Comparison of ENCODE assay signal across 8 cellular contexts in the genomic region with DNA sequence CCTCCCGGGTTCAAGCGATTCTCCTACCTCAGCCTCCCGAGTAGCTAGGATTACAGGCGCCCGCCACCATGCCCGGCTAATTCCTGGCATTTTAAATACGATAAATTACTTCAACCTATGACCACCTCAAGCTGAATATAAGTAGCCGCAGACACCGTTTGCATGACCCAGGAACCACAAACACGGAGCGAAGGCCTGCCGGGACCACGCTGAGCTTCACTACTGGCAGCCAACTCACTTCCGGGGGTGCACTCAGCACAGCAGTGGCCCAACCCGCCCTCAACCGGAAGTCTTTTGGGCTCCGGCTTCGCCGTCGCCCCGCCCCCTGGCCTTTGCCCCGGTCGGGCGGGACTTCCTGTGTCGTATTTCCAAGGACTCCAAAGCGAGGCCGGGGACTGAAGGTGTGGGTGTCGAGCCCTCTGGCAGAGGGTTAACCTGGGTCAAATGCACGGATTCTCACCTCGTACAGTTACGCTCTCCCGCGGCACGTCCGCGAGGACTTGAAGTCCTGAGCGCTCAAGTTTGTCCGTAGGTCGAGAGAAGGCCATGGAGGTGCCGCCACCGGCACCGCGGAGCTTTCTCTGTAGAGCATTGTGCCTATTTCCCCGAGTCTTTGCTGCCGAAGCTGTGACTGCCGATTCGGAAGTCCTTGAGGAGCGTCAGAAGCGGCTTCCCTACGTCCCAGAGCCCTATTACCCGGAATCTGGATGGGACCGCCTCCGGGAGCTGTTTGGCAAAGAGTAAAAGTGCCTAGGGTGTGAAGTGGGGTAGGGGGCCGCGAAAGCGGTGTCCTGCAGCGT. TPM values are rescaled to one million over a fixed set of nuclear protein-coding genes. Genes with fewer than 3 reads are reported as not detected.
DNase-seq lines count a peak whose midpoint lies in the region; ATAC-seq and TF ChIP-seq lines count a peak whose summit lies in the region.

A gene with protein sequence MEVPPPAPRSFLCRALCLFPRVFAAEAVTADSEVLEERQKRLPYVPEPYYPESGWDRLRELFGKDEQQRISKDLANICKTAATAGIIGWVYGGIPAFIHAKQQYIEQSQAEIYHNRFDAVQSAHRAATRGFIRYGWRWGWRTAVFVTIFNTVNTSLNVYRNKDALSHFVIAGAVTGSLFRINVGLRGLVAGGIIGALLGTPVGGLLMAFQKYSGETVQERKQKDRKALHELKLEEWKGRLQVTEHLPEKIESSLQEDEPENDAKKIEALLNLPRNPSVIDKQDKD (plus strand): TSS at position 360 of the 800 bp plus-strand sequence. CDS start 187 bp downstream, at position 547.

- H3K36me3 ChIP-seq in liver (ENCODE audit: control insufficient read depth in 4 of 4, insufficient read depth in 3 of 4, low read depth in 1 of 4, low read length in 3 of 4) = peaks cover 0 to 2% (median under 1%) of the 10 kb centered on the region in 4 donors

- WGBS in liver = under 1% methylated on average over 57 of the region's 57 CpGs

- H3K4me1 ChIP-seq in liver (ENCODE audit: control insufficient read depth in 4 of 4, insufficient read depth in 4 of 4, low read length in 3 of 4) = peaks cover 2 to 34% (median 22%) of the 10 kb centered on the region in 4 donors

- H3K36me3 Mint-ChIP-seq in activated CD4-positive, alpha-beta memory T cell treated with anti-CD3 and anti-CD28 coated beads for 36 hours = peaks cover 5% of the 10 kb centered on the region

- peak in 1 of 2 donors; percentile 49 for TF ChIP-seq RAD21 in liver (IDR thresholded peaks at IDR 0.05)

- POLR2A ChIA-PET in activated CD4-positive, alpha-beta memory T cell treated with anti-CD3 and anti-CD28 coated beads for 36 hours (lab: Charles Lee) = interaction anchor here (0.6 to 4.0 kb wide), 10 partner anchors 10 to 182 kb away, joined by 3 to 42 read pairs (median 6); a partner anchor contains a TSS

- H3K4me3 ChIP-seq in dorsolateral prefrontal cortex (peak within 1 kb of the TSS; percentile 66 to 100 (median 95)), liver (ENCODE audit: low read depth in 1 of 3, low read length in 3 of 3) (peak within 1 kb of the TSS; percentile 79 to 100 (median 92))

- H3K9me3 ChIP-seq in liver (ENCODE audit: control insufficient read depth in 4 of 4, low read length in 3 of 4) = no peaks in the 10 kb centered on the region

- H3K27me3 Mint-ChIP-seq in activated CD4-positive, alpha-beta memory T cell treated with anti-CD3 and anti-CD28 coated beads for 36 hours = no peaks in the 10 kb centered on the region

- no peaks in the 10 kb centered on the region for H3K9me3 Mint-ChIP-seq in activated CD4-positive, alpha-beta memory T cell treated with anti-CD3 and anti-CD28 coated beads for 36 hours

- H3K27me3 ChIP-seq in dorsolateral prefrontal cortex = no peaks in the 10 kb centered on the region
- H3K27me3 ChIP-seq in liver (ENCODE audit: control insufficient read depth in 4 of 4, insufficient read depth in 4 of 4, low read length in 3 of 4) = no peaks in the 10 kb centered on the region

- TF ChIP-seq CTCF in dorsolateral prefrontal cortex (IDR thresholded peaks at IDR 0.05 in 54 of 56, conservative IDR thresholded peaks at IDR 0.05 in 2 of 56; ENCODE audit: low read depth in 1 of 56, partially characterized antibody in 56 of 56) (peak in 25 of 56 donors; percentile 7 to 50 (median 24)), liver (IDR thresholded peaks at IDR 0.05; ENCODE audit: low read depth, low read length, missing input control) (no peak)

- H3K4me1 Mint-ChIP-seq in activated CD4-positive, alpha-beta memory T cell treated with anti-CD3 and anti-CD28 coated beads for 36 hours (ENCODE audit: low read depth) = peaks cover 29% of the 10 kb centered on the region

- intact Hi-C loops in activated CD4-positive, alpha-beta memory T cell treated with anti-CD3 and anti-CD28 coated beads for 36 hours (cut with micrococcal nuclease) = loop anchor here (1.0 to 10.0 kb wide), 8 partner anchors 29 to 850 kb away; a partner anchor contains a TSS
- intact Hi-C loops in dorsolateral prefrontal cortex (cut with DNase I) = loop anchor here (1.0 to 2.0 kb wide), 4 partner anchors 30 to 179 kb away; a partner anchor contains a TSS

- ATAC-seq in GM19438 (IDR thresholded peaks at IDR 0.05; ENCODE audit: low read depth, unreplicated experiment) = peak; percentile 98
- ATAC-seq in HG03575 (IDR thresholded peaks at IDR 0.05; ENCODE audit: extremely low read depth, insufficient number of reproducible peaks, low FRiP score, unreplicated experiment) = peak; percentile 83

- DNase-seq in CD1c-positive myeloid dendritic cell (ENCODE audit: extremely low spot score) (peak; percentile 99), NCI-H82 treated with DMSO at 0.1 percent for 48 hours (lab: John Stamatoyannopoulos, UW; ENCODE audit: unreplicated experiment) (peak; percentile 95), dorsolateral prefrontal cortex (peak; percentile 95 to 99 (median 98))
- peak; percentile 98 for DNase-seq in activated CD4-positive, alpha-beta memory T cell treated with anti-CD3 and anti-CD28 coated beads for 36 hours
- DNase-seq in stimulated activated CD4-positive, alpha-beta T cell treated with anti-CD3 and anti-CD28 coated beads, Interleukin-4, amount 100 ng/mL, for 24 hours = peak; percentile 98

- peak within 1 kb of the TSS; percentile 96 for H3K27ac Mint-ChIP-seq in activated CD4-positive, alpha-beta memory T cell treated with anti-CD3 and anti-CD28 coated beads for 36 hours

- CTCF ChIA-PET in activated CD4-positive, alpha-beta memory T cell treated with anti-CD3 and anti-CD28 coated beads for 36 hours (lab: Charles Lee) = interaction anchor here (0.6 to 1.3 kb wide), 8 partner anchors 9 to 320 kb away, joined by 3 to 4 read pairs (median 3); a partner anchor contains a TSS

- peak within 1 kb of the TSS; percentile 98 for H3K4me3 Mint-ChIP-seq in activated CD4-positive, alpha-beta memory T cell treated with anti-CD3 and anti-CD28 coated beads for 36 hours

- peak within 1 kb of the TSS; percentile 95 to 100 for H3K9ac ChIP-seq in liver (ENCODE audit: low read depth in 1 of 2, low read length in 2 of 2)

- H3K27ac ChIP-seq in dorsolateral prefrontal cortex = peak within 1 kb of the TSS in 58 of 59 donors; percentile 23 to 93 (median 82)
- H3K27ac ChIP-seq in liver (ENCODE audit: low read depth in 1 of 2, low read length in 2 of 2) = peak within 1 kb of the TSS; percentile 90 to 98

TF ChIP-seq in liver, 16 proteins besides CTCF, POLR2A, EP300 and RAD21 (continues in another document):
- TF ChIP-seq GABPA (IDR thresholded peaks at IDR 0.05 in 1 of 2, conservative IDR thresholded peaks at IDR 0.05 in 1 of 2) = peak; percentile 95 to 99
- TF ChIP-seq NR2F2 (IDR thresholded peaks at IDR 0.05) = peak; percentile 99
- peak; percentile 85 to 95 for TF ChIP-seq RXRA (IDR thresholded peaks at IDR 0.05)
- TF ChIP-seq, protein P1, sequence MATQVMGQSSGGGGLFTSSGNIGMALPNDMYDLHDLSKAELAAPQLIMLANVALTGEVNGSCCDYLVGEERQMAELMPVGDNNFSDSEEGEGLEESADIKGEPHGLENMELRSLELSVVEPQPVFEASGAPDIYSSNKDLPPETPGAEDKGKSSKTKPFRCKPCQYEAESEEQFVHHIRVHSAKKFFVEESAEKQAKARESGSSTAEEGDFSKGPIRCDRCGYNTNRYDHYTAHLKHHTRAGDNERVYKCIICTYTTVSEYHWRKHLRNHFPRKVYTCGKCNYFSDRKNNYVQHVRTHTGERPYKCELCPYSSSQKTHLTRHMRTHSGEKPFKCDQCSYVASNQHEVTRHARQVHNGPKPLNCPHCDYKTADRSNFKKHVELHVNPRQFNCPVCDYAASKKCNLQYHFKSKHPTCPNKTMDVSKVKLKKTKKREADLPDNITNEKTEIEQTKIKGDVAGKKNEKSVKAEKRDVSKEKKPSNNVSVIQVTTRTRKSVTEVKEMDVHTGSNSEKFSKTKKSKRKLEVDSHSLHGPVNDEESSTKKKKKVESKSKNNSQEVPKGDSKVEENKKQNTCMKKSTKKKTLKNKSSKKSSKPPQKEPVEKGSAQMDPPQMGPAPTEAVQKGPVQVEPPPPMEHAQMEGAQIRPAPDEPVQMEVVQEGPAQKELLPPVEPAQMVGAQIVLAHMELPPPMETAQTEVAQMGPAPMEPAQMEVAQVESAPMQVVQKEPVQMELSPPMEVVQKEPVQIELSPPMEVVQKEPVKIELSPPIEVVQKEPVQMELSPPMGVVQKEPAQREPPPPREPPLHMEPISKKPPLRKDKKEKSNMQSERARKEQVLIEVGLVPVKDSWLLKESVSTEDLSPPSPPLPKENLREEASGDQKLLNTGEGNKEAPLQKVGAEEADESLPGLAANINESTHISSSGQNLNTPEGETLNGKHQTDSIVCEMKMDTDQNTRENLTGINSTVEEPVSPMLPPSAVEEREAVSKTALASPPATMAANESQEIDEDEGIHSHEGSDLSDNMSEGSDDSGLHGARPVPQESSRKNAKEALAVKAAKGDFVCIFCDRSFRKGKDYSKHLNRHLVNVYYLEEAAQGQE (IDR thresholded peaks at IDR 0.05) = peak; percentile 73
- no peak for TF ChIP-seq FOXA1 (IDR thresholded peaks at IDR 0.05)
- no peak for TF ChIP-seq FOXA2 (IDR thresholded peaks at IDR 0.05)
- peak; percentile 72 for TF ChIP-seq HNF4G (IDR thresholded peaks at IDR 0.05)
- peak in 1 of 2 donors; percentile 40 for TF ChIP-seq EGR1 (IDR thresholded peaks at IDR 0.05; ENCODE audit: low read depth in 2 of 2)
- TF ChIP-seq JUND (IDR thresholded peaks at IDR 0.05) = peak in 1 of 2 donors; percentile 18
- TF ChIP-seq, protein P2, sequence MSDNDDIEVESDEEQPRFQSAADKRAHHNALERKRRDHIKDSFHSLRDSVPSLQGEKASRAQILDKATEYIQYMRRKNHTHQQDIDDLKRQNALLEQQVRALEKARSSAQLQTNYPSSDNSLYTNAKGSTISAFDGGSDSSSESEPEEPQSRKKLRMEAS (IDR thresholded peaks at IDR 0.05) = peak; percentile 90
- TF ChIP-seq, protein P3, sequence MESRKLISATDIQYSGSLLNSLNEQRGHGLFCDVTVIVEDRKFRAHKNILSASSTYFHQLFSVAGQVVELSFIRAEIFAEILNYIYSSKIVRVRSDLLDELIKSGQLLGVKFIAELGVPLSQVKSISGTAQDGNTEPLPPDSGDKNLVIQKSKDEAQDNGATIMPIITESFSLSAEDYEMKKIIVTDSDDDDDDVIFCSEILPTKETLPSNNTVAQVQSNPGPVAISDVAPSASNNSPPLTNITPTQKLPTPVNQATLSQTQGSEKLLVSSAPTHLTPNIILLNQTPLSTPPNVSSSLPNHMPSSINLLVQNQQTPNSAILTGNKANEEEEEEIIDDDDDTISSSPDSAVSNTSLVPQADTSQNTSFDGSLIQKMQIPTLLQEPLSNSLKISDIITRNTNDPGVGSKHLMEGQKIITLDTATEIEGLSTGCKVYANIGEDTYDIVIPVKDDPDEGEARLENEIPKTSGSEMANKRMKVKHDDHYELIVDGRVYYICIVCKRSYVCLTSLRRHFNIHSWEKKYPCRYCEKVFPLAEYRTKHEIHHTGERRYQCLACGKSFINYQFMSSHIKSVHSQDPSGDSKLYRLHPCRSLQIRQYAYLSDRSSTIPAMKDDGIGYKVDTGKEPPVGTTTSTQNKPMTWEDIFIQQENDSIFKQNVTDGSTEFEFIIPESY (IDR thresholded peaks at IDR 0.05) = peak; percentile 53

RNA-seq across cellular contexts. Expression of the gene that starts here (rescaled TPM):
- total RNA-seq in activated CD4-positive, alpha-beta memory T cell treated with anti-CD3 and anti-CD28 coated beads for 36 hours = 100 to 1,000 TPM in 1 of 2 experiments, 10 to 100 TPM in 1; 93.7 to 105 TPM
- 100 to 1,000 TPM in 18 of 120 experiments, 10 to 100 TPM in 102; 64.2 to 117 (median 91.3) TPM for total RNA-seq in dorsolateral prefrontal cortex
- 10 to 100 TPM; 25.4 to 30.0 TPM for total RNA-seq in liver
- polyA plus RNA-seq in liver = 10 to 100 TPM; 36.4 to 54.2 TPM

Comparison
In these comparisons a context has a peak if more than half of its experiments do, and no peak if none do; other contexts are left out.
1. Peak in every context shown above with its lines: DNase-seq, ATAC-seq, H3K4me3 ChIP-seq and H3K27ac ChIP-seq.